ENCODE assay signal across 1 cellular context in the genomic region with DNA sequence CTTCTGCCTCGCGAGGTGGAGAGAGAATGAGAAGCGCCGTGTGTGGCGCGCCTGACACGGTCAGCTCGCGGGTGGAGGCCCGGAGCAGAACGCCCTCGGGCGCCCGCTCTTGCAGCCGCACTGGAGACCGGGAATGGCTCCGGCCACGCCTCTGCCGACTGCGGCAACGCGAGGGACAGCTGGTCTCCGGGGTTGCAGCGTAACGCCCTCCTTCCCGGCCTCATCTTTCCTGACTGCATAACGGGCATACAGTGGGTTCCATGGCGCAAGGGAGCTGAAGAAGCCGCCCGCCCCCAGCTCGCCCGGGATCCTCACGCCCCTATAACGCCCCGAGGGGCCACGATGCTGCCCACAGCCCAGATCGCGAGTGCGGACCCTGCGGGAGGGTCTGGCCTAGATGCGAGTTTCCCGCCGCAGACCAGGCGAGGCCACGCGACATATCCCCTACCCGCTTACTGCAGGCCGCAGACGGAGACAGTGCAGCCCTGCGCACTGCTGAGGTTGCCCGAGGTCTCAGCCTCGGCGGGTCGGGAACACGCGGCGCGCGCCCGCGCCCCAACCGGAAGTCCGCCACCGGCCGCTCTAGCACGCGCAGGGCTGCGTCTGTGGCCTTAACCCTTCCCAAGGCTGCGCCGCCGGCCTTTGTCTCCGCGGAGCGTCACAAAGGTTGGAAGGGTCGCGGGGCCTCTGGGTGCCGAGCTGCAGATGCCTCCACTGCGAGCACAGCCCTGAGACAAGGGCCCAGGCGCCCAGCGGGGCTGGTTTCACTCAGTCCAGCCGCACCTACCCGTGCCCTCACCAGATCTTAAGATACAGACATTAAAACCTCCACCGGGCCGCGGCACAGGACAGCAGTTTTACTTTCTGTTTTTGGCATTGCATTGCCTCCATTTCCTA.
A peak's percentile ranks its signal among the peaks of the same experiment; 100 is the strongest.
TF ChIP-seq lines count a peak whose summit lies in the region.

No MANE protein-coding gene starts in this region.

TF ChIP-seq in K562, 482 proteins besides CTCF, POLR2A, EP300 and RAD21 (continued from another document and continues in another):
- TF ChIP-seq, protein P1, sequence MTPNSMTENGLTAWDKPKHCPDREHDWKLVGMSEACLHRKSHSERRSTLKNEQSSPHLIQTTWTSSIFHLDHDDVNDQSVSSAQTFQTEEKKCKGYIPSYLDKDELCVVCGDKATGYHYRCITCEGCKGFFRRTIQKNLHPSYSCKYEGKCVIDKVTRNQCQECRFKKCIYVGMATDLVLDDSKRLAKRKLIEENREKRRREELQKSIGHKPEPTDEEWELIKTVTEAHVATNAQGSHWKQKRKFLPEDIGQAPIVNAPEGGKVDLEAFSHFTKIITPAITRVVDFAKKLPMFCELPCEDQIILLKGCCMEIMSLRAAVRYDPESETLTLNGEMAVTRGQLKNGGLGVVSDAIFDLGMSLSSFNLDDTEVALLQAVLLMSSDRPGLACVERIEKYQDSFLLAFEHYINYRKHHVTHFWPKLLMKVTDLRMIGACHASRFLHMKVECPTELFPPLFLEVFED (CRISPR knock-in tag; conservative IDR thresholded peaks at IDR 0.05), result no peak; the same call in 1 of the 2 replicates
- TF ChIP-seq, protein P2, sequence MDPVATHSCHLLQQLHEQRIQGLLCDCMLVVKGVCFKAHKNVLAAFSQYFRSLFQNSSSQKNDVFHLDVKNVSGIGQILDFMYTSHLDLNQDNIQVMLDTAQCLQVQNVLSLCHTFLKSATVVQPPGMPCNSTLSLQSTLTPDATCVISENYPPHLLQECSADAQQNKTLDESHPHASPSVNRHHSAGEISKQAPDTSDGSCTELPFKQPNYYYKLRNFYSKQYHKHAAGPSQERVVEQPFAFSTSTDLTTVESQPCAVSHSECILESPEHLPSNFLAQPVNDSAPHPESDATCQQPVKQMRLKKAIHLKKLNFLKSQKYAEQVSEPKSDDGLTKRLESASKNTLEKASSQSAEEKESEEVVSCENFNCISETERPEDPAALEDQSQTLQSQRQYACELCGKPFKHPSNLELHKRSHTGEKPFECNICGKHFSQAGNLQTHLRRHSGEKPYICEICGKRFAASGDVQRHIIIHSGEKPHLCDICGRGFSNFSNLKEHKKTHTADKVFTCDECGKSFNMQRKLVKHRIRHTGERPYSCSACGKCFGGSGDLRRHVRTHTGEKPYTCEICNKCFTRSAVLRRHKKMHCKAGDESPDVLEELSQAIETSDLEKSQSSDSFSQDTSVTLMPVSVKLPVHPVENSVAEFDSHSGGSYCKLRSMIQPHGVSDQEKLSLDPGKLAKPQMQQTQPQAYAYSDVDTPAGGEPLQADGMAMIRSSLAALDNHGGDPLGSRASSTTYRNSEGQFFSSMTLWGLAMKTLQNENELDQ (CRISPR knock-in tag; IDR thresholded peaks at IDR 0.05; ENCODE audit: borderline replicate concordance), result no peak
- no peak for TF ChIP-seq HDAC3 (IDR thresholded peaks at IDR 0.05; ENCODE audit: borderline replicate concordance, partially characterized antibody)
- TF ChIP-seq SUPT5H (IDR thresholded peaks at IDR 0.05), result peak; percentile 96
- no peak for TF ChIP-seq STAT5B (CRISPR knock-in tag; IDR thresholded peaks at IDR 0.05)
- TF ChIP-seq PML (IDR thresholded peaks at IDR 0.05; ENCODE audit: low read length), result peak; percentile 79
- TF ChIP-seq, protein P3, sequence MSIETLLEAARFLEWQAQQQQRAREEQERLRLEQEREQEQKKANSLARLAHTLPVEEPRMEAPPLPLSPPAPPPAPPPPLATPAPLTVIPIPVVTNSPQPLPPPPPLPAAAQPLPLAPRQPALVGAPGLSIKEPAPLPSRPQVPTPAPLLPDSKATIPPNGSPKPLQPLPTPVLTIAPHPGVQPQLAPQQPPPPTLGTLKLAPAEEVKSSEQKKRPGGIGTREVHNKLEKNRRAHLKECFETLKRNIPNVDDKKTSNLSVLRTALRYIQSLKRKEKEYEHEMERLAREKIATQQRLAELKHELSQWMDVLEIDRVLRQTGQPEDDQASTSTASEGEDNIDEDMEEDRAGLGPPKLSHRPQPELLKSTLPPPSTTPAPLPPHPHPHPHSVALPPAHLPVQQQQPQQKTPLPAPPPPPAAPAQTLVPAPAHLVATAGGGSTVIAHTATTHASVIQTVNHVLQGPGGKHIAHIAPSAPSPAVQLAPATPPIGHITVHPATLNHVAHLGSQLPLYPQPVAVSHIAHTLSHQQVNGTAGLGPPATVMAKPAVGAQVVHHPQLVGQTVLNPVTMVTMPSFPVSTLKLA (conservative IDR thresholded peaks at IDR 0.05), result peak; percentile 87 to 93
- TF ChIP-seq, protein P4, sequence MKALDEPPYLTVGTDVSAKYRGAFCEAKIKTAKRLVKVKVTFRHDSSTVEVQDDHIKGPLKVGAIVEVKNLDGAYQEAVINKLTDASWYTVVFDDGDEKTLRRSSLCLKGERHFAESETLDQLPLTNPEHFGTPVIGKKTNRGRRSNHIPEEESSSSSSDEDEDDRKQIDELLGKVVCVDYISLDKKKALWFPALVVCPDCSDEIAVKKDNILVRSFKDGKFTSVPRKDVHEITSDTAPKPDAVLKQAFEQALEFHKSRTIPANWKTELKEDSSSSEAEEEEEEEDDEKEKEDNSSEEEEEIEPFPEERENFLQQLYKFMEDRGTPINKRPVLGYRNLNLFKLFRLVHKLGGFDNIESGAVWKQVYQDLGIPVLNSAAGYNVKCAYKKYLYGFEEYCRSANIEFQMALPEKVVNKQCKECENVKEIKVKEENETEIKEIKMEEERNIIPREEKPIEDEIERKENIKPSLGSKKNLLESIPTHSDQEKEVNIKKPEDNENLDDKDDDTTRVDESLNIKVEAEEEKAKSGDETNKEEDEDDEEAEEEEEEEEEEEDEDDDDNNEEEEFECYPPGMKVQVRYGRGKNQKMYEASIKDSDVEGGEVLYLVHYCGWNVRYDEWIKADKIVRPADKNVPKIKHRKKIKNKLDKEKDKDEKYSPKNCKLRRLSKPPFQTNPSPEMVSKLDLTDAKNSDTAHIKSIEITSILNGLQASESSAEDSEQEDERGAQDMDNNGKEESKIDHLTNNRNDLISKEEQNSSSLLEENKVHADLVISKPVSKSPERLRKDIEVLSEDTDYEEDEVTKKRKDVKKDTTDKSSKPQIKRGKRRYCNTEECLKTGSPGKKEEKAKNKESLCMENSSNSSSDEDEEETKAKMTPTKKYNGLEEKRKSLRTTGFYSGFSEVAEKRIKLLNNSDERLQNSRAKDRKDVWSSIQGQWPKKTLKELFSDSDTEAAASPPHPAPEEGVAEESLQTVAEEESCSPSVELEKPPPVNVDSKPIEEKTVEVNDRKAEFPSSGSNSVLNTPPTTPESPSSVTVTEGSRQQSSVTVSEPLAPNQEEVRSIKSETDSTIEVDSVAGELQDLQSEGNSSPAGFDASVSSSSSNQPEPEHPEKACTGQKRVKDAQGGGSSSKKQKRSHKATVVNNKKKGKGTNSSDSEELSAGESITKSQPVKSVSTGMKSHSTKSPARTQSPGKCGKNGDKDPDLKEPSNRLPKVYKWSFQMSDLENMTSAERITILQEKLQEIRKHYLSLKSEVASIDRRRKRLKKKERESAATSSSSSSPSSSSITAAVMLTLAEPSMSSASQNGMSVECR (CRISPR knock-in tag; IDR thresholded peaks at IDR 0.05), result peak; percentile 80
- no peak for TF ChIP-seq MAFG (tag; conservative IDR thresholded peaks at IDR 0.05)
- TF ChIP-seq, protein P5, sequence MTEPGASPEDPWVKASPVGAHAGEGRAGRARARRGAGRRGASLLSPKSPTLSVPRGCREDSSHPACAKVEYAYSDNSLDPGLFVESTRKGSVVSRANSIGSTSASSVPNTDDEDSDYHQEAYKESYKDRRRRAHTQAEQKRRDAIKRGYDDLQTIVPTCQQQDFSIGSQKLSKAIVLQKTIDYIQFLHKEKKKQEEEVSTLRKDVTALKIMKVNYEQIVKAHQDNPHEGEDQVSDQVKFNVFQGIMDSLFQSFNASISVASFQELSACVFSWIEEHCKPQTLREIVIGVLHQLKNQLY (CRISPR knock-in tag; conservative IDR thresholded peaks at IDR 0.05), result no peak
- no peak for TF ChIP-seq ARID2 (IDR thresholded peaks at IDR 0.05)
- TF ChIP-seq POU5F1 (IDR thresholded peaks at IDR 0.05; ENCODE audit: borderline replicate concordance, low read depth, low read length, partially characterized antibody), result no peak
- TF ChIP-seq, protein P6, sequence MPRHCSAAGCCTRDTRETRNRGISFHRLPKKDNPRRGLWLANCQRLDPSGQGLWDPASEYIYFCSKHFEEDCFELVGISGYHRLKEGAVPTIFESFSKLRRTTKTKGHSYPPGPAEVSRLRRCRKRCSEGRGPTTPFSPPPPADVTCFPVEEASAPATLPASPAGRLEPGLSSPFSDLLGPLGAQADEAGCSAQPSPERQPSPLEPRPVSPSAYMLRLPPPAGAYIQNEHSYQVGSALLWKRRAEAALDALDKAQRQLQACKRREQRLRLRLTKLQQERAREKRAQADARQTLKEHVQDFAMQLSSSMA (CRISPR knock-in tag; IDR thresholded peaks at IDR 0.05), result peak; percentile 63; the same call in 1 of the 2 replicates
- TF ChIP-seq, protein P7, sequence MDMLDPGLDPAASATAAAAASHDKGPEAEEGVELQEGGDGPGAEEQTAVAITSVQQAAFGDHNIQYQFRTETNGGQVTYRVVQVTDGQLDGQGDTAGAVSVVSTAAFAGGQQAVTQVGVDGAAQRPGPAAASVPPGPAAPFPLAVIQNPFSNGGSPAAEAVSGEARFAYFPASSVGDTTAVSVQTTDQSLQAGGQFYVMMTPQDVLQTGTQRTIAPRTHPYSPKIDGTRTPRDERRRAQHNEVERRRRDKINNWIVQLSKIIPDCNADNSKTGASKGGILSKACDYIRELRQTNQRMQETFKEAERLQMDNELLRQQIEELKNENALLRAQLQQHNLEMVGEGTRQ (CRISPR knock-in tag; IDR thresholded peaks at IDR 0.05), result no peak
- TF ChIP-seq ZSCAN32 (CRISPR knock-in tag; IDR thresholded peaks at IDR 0.05), result no peak
- TF ChIP-seq NFIX (CRISPR knock-in tag; IDR thresholded peaks at IDR 0.05; ENCODE audit: low read depth), result no peak
- TF ChIP-seq PHF8 (IDR thresholded peaks at IDR 0.05; ENCODE audit: borderline replicate concordance, low read length), result peak; percentile 98
- TF ChIP-seq, protein P8, sequence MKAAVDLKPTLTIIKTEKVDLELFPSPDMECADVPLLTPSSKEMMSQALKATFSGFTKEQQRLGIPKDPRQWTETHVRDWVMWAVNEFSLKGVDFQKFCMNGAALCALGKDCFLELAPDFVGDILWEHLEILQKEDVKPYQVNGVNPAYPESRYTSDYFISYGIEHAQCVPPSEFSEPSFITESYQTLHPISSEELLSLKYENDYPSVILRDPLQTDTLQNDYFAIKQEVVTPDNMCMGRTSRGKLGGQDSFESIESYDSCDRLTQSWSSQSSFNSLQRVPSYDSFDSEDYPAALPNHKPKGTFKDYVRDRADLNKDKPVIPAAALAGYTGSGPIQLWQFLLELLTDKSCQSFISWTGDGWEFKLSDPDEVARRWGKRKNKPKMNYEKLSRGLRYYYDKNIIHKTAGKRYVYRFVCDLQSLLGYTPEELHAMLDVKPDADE (conservative IDR thresholded peaks at IDR 0.05; ENCODE audit: control insufficient read depth, low read depth, low read length), result peak; percentile 89
- TF ChIP-seq, protein P9, sequence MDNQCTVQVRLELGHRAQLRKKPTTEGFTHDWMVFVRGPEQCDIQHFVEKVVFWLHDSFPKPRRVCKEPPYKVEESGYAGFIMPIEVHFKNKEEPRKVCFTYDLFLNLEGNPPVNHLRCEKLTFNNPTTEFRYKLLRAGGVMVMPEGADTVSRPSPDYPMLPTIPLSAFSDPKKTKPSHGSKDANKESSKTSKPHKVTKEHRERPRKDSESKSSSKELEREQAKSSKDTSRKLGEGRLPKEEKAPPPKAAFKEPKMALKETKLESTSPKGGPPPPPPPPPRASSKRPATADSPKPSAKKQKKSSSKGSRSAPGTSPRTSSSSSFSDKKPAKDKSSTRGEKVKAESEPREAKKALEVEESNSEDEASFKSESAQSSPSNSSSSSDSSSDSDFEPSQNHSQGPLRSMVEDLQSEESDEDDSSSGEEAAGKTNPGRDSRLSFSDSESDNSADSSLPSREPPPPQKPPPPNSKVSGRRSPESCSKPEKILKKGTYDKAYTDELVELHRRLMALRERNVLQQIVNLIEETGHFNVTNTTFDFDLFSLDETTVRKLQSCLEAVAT (IDR thresholded peaks at IDR 0.05), result peak in 1 of 2 experiments; percentile 28; a peak in 2 of 4 replicates
- no peak for TF ChIP-seq CCAR2 (IDR thresholded peaks at IDR 0.05; ENCODE audit: low read depth, low read length)
- no peak for TF ChIP-seq SMAD2 (IDR thresholded peaks at IDR 0.05; ENCODE audit: low read depth, low read length)
- no peak for TF ChIP-seq THRAP3 (IDR thresholded peaks at IDR 0.05; ENCODE audit: borderline replicate concordance)
- TF ChIP-seq SAFB (IDR thresholded peaks at IDR 0.05; ENCODE audit: borderline replicate concordance, low read depth, low read length), result peak; percentile 26; the same call in 1 of the 2 replicates
- TF ChIP-seq, protein P10, sequence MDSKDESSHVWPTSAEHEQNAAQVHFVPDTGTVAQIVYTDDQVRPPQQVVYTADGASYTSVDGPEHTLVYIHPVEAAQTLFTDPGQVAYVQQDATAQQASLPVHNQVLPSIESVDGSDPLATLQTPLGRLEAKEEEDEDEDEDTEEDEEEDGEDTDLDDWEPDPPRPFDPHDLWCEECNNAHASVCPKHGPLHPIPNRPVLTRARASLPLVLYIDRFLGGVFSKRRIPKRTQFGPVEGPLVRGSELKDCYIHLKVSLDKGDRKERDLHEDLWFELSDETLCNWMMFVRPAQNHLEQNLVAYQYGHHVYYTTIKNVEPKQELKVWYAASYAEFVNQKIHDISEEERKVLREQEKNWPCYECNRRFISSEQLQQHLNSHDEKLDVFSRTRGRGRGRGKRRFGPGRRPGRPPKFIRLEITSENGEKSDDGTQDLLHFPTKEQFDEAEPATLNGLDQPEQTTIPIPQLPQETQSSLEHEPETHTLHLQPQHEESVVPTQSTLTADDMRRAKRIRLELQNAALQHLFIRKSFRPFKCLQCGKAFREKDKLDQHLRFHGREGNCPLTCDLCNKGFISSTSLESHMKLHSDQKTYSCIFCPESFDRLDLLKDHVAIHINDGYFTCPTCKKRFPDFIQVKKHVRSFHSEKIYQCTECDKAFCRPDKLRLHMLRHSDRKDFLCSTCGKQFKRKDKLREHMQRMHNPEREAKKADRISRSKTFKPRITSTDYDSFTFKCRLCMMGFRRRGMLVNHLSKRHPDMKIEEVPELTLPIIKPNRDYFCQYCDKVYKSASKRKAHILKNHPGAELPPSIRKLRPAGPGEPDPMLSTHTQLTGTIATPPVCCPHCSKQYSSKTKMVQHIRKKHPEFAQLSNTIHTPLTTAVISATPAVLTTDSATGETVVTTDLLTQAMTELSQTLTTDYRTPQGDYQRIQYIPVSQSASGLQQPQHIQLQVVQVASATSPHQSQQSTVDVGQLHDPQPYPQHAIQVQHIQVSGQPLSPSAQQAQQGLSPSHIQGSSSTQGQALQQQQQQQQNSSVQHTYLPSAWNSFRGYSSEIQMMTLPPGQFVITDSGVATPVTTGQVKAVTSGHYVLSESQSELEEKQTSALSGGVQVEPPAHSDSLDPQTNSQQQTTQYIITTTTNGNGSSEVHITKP (IDR thresholded peaks at IDR 0.05; ENCODE audit: partially characterized antibody), result no peak
- TF ChIP-seq DDX20 (tag; IDR thresholded peaks at IDR 0.05; ENCODE audit: low read depth), result no peak
- TF ChIP-seq ZNF717 (CRISPR knock-in tag; IDR thresholded peaks at IDR 0.05), result no peak
- peak; percentile 40; the same call in 1 of the 2 replicates for TF ChIP-seq ZFP1 (CRISPR knock-in tag; IDR thresholded peaks at IDR 0.05)
